ENCODE assay signal across 1 cellular context in the genomic region with DNA sequence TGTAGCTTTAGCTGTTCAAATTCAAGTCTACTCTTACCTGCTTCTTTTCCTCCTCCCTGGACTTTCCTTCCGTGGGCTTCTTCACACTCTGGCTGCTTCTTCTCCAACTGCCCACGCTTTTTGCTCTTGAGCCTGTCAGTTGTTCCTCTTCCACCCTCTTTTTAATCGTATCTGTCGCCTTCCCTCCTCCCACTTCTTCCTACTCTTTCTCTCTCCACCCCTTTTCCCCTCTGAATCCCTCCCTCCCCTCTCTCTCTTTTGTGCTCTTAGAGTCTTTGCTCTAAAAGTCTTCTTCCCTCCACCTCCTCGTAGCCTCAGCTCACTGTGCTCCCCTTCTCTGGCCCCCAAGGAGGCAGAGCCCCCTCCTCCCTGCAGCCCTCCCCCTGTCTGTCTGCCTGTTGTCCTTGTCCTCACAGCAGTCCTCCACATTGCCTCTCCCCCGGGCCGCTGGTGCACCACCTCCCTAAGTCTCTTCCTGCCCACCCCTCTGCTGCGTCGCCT.
TF ChIP-seq lines count a peak whose summit lies in the region.

No MANE protein-coding gene starts in this region.

TF ChIP-seq in H1, 55 proteins besides CTCF, POLR2A, EP300 and RAD21:
- TF ChIP-seq KDM1A (IDR thresholded peaks at IDR 0.05; ENCODE audit: borderline replicate concordance, low read length) = peak; percentile 42; the same call in 1 of the 2 replicates
- TF ChIP-seq, protein P1, sequence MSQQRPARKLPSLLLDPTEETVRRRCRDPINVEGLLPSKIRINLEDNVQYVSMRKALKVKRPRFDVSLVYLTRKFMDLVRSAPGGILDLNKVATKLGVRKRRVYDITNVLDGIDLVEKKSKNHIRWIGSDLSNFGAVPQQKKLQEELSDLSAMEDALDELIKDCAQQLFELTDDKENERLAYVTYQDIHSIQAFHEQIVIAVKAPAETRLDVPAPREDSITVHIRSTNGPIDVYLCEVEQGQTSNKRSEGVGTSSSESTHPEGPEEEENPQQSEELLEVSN (IDR thresholded peaks at IDR 0.05) = no peak
